16 cellular contexts compared by ENCODE assay signal in genomic region chr13:100518394-100519062, GRCh38.
DNase-seq lines count a peak whose midpoint lies in the region; ATAC-seq, FAIRE-seq and TF ChIP-seq lines count a peak whose summit lies in the region.
"Had no signal": no experiment of that assay in that cellular context is flagged by ENCODE, and none has a peak within 500 bp of the region (broad histone marks: within the 10 kb centered on the region; RNA-seq: fewer than 3 reads in every experiment).

No MANE protein-coding gene starts in this region.

- H3K4me3 Mint-ChIP-seq in activated CD4-positive, alpha-beta memory T cell treated with anti-CD3 and anti-CD28 coated beads, Interleukin-2, amount 10 ng/mL, durations not matched to agents 7 days and 5 days: peak overlapping the region; percentile 2
- H3K4me3 Mint-ChIP-seq in activated CD4-positive, alpha-beta memory T cell treated with anti-CD3 and anti-CD28 coated beads for 36 hours: no peak overlapping the region
- H3K4me3 Mint-ChIP-seq in WTC11: no peak overlapping the region

- H3K36me3 ChIP-seq in liver (ENCODE audit: control insufficient read depth in 4 of 4, insufficient read depth in 3 of 4, low read depth in 1 of 4, low read length in 3 of 4) (peaks cover 0 to 3% (median under 1%) of the 10 kb centered on the region in 4 donors), small intestine (ENCODE audit: control insufficient read depth in 2 of 2, insufficient read depth in 2 of 2, low read length in 2 of 2) (no peaks in the 10 kb centered on the region)
- H3K36me3 ChIP-seq: MG63 had no signal

- intact Hi-C loops in activated CD4-positive, alpha-beta memory T cell treated with anti-CD3 and anti-CD28 coated beads for 36 hours (cut with micrococcal nuclease): loop anchor here (5.0 to 10.0 kb wide), 2 partner anchors 431 to 534 kb away; partner anchors contain the start of genes PCCA and ZIC2

- ATAC-seq in WTC11 (no peak), GM19463 (IDR thresholded peaks at IDR 0.05; ENCODE audit: unreplicated experiment) (no peak)

- H3K27ac Mint-ChIP-seq in activated CD4-positive, alpha-beta memory T cell treated with anti-CD3 and anti-CD28 coated beads, Interleukin-2, amount 10 ng/mL, durations not matched to agents 7 days and 5 days: peak overlapping the region; percentile 46
- H3K27ac Mint-ChIP-seq in activated CD4-positive, alpha-beta memory T cell treated with anti-CD3 and anti-CD28 coated beads for 36 hours: no peak overlapping the region
- 0 out of 2 replicates have a peak overlapping the region, but pooled peaks have one; percentile 16 for H3K27ac Mint-ChIP-seq in WTC11

- CTCF ChIA-PET in activated CD4-positive, alpha-beta memory T cell treated with anti-CD3 and anti-CD28 coated beads, Interleukin-2, amount 10 ng/mL, durations not matched to agents 7 days and 5 days (lab: Charles Lee): interaction anchor here (1.1 kb wide), 1 partner anchor 604 kb away, joined by 3 read pairs; no protein-coding TSS in a partner anchor
- CTCF ChIA-PET in activated CD4-positive, alpha-beta memory T cell treated with anti-CD3 and anti-CD28 coated beads for 36 hours (lab: Charles Lee): interaction anchor here (1.0 to 2.5 kb wide), 2 partner anchors 605 to 863 kb away, joined by 3 to 11 read pairs; no protein-coding TSS in a partner anchor
- CTCF ChIA-PET in WTC11 (lab: Charles Lee): interaction anchor here (0.6 to 2.0 kb wide), 3 partner anchors 122 to 918 kb away, joined by 3 to 7 read pairs (median 5); no protein-coding TSS in a partner anchor

- H3K36me3 Mint-ChIP-seq in activated CD4-positive, alpha-beta memory T cell treated with anti-CD3 and anti-CD28 coated beads, Interleukin-2, amount 10 ng/mL, durations not matched to agents 7 days and 5 days (ENCODE audit: low read depth): no peaks in the 10 kb centered on the region
- no peaks in the 10 kb centered on the region for H3K36me3 Mint-ChIP-seq in activated CD4-positive, alpha-beta memory T cell treated with anti-CD3 and anti-CD28 coated beads for 36 hours
- H3K36me3 Mint-ChIP-seq in WTC11: no peaks in the 10 kb centered on the region

- no peaks in the 10 kb centered on the region for H3K9me3 ChIP-seq in liver (ENCODE audit: control insufficient read depth in 4 of 4, low read length in 3 of 4)
- no peaks in the 10 kb centered on the region for H3K9me3 ChIP-seq in small intestine (ENCODE audit: control insufficient read depth, low read depth)
- H3K9me3 ChIP-seq: MG63 had no signal

- TF ChIP-seq RAD21 in liver (IDR thresholded peaks at IDR 0.05): no peak

- no peak for TF ChIP-seq CTCF in WTC11 (IDR thresholded peaks at IDR 0.05)
- no peak for TF ChIP-seq CTCF in liver (IDR thresholded peaks at IDR 0.05; ENCODE audit: low read depth, low read length, missing input control)

- FAIRE-seq in small intestine (lab: Jason Lieb, UNC): no peak
- FAIRE-seq: RCC 7860 had no signal

- WGBS in liver: 50% methylated on average over 8 of the region's 8 CpGs
- WGBS in small intestine, 3 donors: 54 to 82% (median 68%) methylated on average over 8 of the region's 8 CpGs

- H3K4me1 ChIP-seq in liver (ENCODE audit: control insufficient read depth in 4 of 4, insufficient read depth in 4 of 4, low read length in 3 of 4): peaks cover 4 to 56% (median 37%) of the 10 kb centered on the region in 4 donors
- H3K4me1 ChIP-seq in small intestine (ENCODE audit: control insufficient read depth in 2 of 2, insufficient read depth in 1 of 2, low read depth in 1 of 2, low read length in 1 of 2): peaks cover 5% of the 10 kb centered on the region in 2 donors

- H3K27me3 ChIP-seq in liver (ENCODE audit: control insufficient read depth in 4 of 4, insufficient read depth in 4 of 4, low read length in 3 of 4) (no peaks in the 10 kb centered on the region), small intestine (ENCODE audit: control insufficient read depth in 2 of 2, insufficient read depth in 2 of 2, low read length in 2 of 2) (no peaks in the 10 kb centered on the region)
- H3K27me3 ChIP-seq: MG63 had no signal

- no peaks in the 10 kb centered on the region for H3K9me3 Mint-ChIP-seq in activated CD4-positive, alpha-beta memory T cell treated with anti-CD3 and anti-CD28 coated beads, Interleukin-2, amount 10 ng/mL, durations not matched to agents 7 days and 5 days
- H3K9me3 Mint-ChIP-seq in activated CD4-positive, alpha-beta memory T cell treated with anti-CD3 and anti-CD28 coated beads for 36 hours: no peaks in the 10 kb centered on the region
- H3K9me3 Mint-ChIP-seq in WTC11: no peaks in the 10 kb centered on the region

- POLR2A ChIA-PET in activated CD4-positive, alpha-beta memory T cell treated with anti-CD3 and anti-CD28 coated beads, Interleukin-2, amount 10 ng/mL, durations not matched to agents 7 days and 5 days (lab: Charles Lee): interaction anchor here (1.0 kb wide), 1 partner anchor 68 kb away, joined by 3 read pairs; no protein-coding TSS in a partner anchor
- POLR2A ChIA-PET in activated CD4-positive, alpha-beta memory T cell treated with anti-CD3 and anti-CD28 coated beads for 36 hours (lab: Charles Lee): no interaction called here
- POLR2A ChIA-PET in WTC11 (lab: Charles Lee): no interaction called here

- H3K9ac ChIP-seq in liver (ENCODE audit: low read depth in 1 of 2, low read length in 2 of 2): peak overlapping the region in 1 of 2 donors; percentile 45

- H3K27me3 Mint-ChIP-seq in activated CD4-positive, alpha-beta memory T cell treated with anti-CD3 and anti-CD28 coated beads, Interleukin-2, amount 10 ng/mL, durations not matched to agents 7 days and 5 days: peaks cover 9% of the 10 kb centered on the region
- peaks cover 5% of the 10 kb centered on the region for H3K27me3 Mint-ChIP-seq in activated CD4-positive, alpha-beta memory T cell treated with anti-CD3 and anti-CD28 coated beads for 36 hours
- H3K27me3 Mint-ChIP-seq in WTC11 (ENCODE audit: low read depth): no peaks in the 10 kb centered on the region

- H3K4me3 ChIP-seq in liver (ENCODE audit: low read depth in 1 of 3, low read length in 3 of 3): no peak overlapping the region
- H3K4me3 ChIP-seq in small intestine (ENCODE audit: low read depth in 1 of 2, low read length in 2 of 2): no peak overlapping the region
- H3K4me3 ChIP-seq: MG63 had no signal

- H3K27ac ChIP-seq in liver (ENCODE audit: low read depth in 1 of 2, low read length in 2 of 2): peak overlapping the region; percentile 63 to 81
- H3K27ac ChIP-seq in small intestine (ENCODE audit: low read depth in 1 of 2, low read length in 1 of 2): no peak overlapping the region

- DNase-seq in activated CD4-positive, alpha-beta memory T cell treated with anti-CD3 and anti-CD28 coated beads, Interleukin-2, amount 10 ng/mL, durations not matched to agents 7 days and 5 days: no peak
- no peak for DNase-seq in activated CD4-positive, alpha-beta memory T cell treated with anti-CD3 and anti-CD28 coated beads for 36 hours
- DNase-seq in WTC11 (ENCODE audit: low spot score): no peak
- DNase-seq in small intestine: peak; percentile 15
- DNase-seq in NCI-H510A treated with DMSO at 0.1 percent for 48 hours (lab: John Stamatoyannopoulos, UW): no peak
- DNase-seq in NCI-H1694 (lab: John Stamatoyannopoulos, UW): no peak
- DNase-seq: 8988T, C1 segment of cervical spinal cord, COR-L47, MG63, NCI-H1092 treated with DMSO at 0.1 percent for 48 hours, NCI-H187 treated with DMSO at 0.1 percent for 48 hours, SHP77 treated with DMSO at 0.1 percent for 48 hours had no signal

- H3K4me1 Mint-ChIP-seq in activated CD4-positive, alpha-beta memory T cell treated with anti-CD3 and anti-CD28 coated beads, Interleukin-2, amount 10 ng/mL, durations not matched to agents 7 days and 5 days: peaks cover 34% of the 10 kb centered on the region
- peaks cover 24% of the 10 kb centered on the region for H3K4me1 Mint-ChIP-seq in activated CD4-positive, alpha-beta memory T cell treated with anti-CD3 and anti-CD28 coated beads for 36 hours (ENCODE audit: low read depth)
- H3K4me1 Mint-ChIP-seq in WTC11: peaks cover 80% of the 10 kb centered on the region

TF ChIP-seq in WTC11, 78 proteins besides CTCF, POLR2A, EP300 and RAD21 (continues in another document):
- TF ChIP-seq FOXJ3 (CRISPR knock-in tag; IDR thresholded peaks at IDR 0.05; ENCODE audit: borderline replicate concordance): no peak
- TF ChIP-seq NFE2L1 (CRISPR knock-in tag; IDR thresholded peaks at IDR 0.05): no peak
- no peak for TF ChIP-seq ATF2 (CRISPR knock-in tag; IDR thresholded peaks at IDR 0.05; ENCODE audit: borderline replicate concordance, low read depth)
- no peak for TF ChIP-seq ZNF219 (CRISPR knock-in tag; IDR thresholded peaks at IDR 0.05; ENCODE audit: borderline replicate concordance)
- no peak for TF ChIP-seq GABPB1 (CRISPR knock-in tag; IDR thresholded peaks at IDR 0.05)

TF ChIP-seq in liver, 16 proteins besides CTCF, POLR2A, EP300 and RAD21 (continues in another document):
- TF ChIP-seq JUND (IDR thresholded peaks at IDR 0.05) (peak in 1 of 2 donors; percentile 5), SP1 (IDR thresholded peaks at IDR 0.05) (no peak), EGR1 (IDR thresholded peaks at IDR 0.05; ENCODE audit: low read depth in 2 of 2) (no peak), HNF4G (IDR thresholded peaks at IDR 0.05) (no peak), MAX (IDR thresholded peaks at IDR 0.05) (no peak), NR2F2 (IDR thresholded peaks at IDR 0.05) (no peak), RXRA (IDR thresholded peaks at IDR 0.05) (peak in 1 of 2 donors; percentile 42), GABPA (IDR thresholded peaks at IDR 0.05 in 1 of 2, conservative IDR thresholded peaks at IDR 0.05 in 1 of 2) (no peak), FOXA2 (IDR thresholded peaks at IDR 0.05) (no peak), ZBTB33 (IDR thresholded peaks at IDR 0.05) (peak; percentile 30), YY1 (IDR thresholded peaks at IDR 0.05) (no peak)

Comparison
In these comparisons a context has a peak if more than half of its experiments do, and no peak if none do; other contexts are left out.
1. H3K27ac ChIP-seq: peak in liver (2 of 2); none in small intestine (0 of 2).